1 cellular context compared by ENCODE assay signal in the genomic region with DNA sequence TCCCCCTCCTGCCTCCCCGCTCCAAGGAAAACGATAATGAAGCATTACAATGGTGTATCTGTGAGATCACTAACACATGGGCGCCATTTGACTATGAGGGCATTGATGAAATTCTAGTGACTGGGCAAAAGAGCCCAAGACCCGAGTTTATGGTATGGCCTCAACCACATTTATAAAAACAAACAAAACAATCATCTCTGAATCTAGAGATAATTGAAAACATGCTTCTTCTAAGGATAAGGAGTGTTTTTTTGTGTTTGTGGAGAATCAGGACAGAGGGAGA.
TF ChIP-seq lines count a peak whose summit lies in the region.

No MANE protein-coding gene starts in this region.

TF ChIP-seq in GM23338, 12 proteins besides CTCF, POLR2A, EP300 and RAD21 (continued from another document):
- no peak for TF ChIP-seq ZNF462 (CRISPR knock-in tag; IDR thresholded peaks at IDR 0.05)
- TF ChIP-seq ZNF331 (CRISPR knock-in tag; IDR thresholded peaks at IDR 0.05; ENCODE audit: low read depth): no peak
